ENCODE assay signal across 2 cellular contexts in genomic region chr5:58545912-58546311, GRCh38.
TF ChIP-seq lines count a peak whose summit lies in the region.

No MANE protein-coding gene starts in this region.

TF ChIP-seq in liver, 16 proteins besides CTCF, POLR2A, EP300 and RAD21:
- TF ChIP-seq YY1 (IDR thresholded peaks at IDR 0.05) (no peak), TAF1 (conservative IDR thresholded peaks at IDR 0.05) (no peak), RXRA (IDR thresholded peaks at IDR 0.05) (peak; percentile 84 to 93), SP1 (IDR thresholded peaks at IDR 0.05) (peak; percentile 10), JUND (IDR thresholded peaks at IDR 0.05) (peak; percentile 72 to 84), HNF4A (conservative IDR thresholded peaks at IDR 0.05) (peak in 1 of 2 donors; percentile 23), NR2F2 (IDR thresholded peaks at IDR 0.05) (peak; percentile 60)
- TF ChIP-seq, protein P1, sequence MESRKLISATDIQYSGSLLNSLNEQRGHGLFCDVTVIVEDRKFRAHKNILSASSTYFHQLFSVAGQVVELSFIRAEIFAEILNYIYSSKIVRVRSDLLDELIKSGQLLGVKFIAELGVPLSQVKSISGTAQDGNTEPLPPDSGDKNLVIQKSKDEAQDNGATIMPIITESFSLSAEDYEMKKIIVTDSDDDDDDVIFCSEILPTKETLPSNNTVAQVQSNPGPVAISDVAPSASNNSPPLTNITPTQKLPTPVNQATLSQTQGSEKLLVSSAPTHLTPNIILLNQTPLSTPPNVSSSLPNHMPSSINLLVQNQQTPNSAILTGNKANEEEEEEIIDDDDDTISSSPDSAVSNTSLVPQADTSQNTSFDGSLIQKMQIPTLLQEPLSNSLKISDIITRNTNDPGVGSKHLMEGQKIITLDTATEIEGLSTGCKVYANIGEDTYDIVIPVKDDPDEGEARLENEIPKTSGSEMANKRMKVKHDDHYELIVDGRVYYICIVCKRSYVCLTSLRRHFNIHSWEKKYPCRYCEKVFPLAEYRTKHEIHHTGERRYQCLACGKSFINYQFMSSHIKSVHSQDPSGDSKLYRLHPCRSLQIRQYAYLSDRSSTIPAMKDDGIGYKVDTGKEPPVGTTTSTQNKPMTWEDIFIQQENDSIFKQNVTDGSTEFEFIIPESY (IDR thresholded peaks at IDR 0.05) = no peak
- TF ChIP-seq, protein P2, sequence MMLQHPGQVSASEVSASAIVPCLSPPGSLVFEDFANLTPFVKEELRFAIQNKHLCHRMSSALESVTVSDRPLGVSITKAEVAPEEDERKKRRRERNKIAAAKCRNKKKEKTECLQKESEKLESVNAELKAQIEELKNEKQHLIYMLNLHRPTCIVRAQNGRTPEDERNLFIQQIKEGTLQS (IDR thresholded peaks at IDR 0.05) = peak; percentile 70
TF ChIP-seq in liver: peak in this region for 6.

TF ChIP-seq in HepG2, 621 proteins besides CTCF, POLR2A, EP300 and RAD21:
- TF ChIP-seq ZNF280D (CRISPR knock-in tag; IDR thresholded peaks at IDR 0.05) (no peak), ZNF34 (CRISPR knock-in tag; IDR thresholded peaks at IDR 0.05; ENCODE audit: borderline replicate concordance) (no peak), ZNF143 (CRISPR knock-in tag; IDR thresholded peaks at IDR 0.05) (no peak), GATAD1 (CRISPR knock-in tag; IDR thresholded peaks at IDR 0.05) (no peak), ZMAT3 (CRISPR knock-in tag; conservative IDR thresholded peaks at IDR 0.05) (no peak), HMG20A (CRISPR knock-in tag; IDR thresholded peaks at IDR 0.05; ENCODE audit: borderline replicate concordance) (no peak), SCMH1 (CRISPR knock-in tag; IDR thresholded peaks at IDR 0.05; ENCODE audit: borderline replicate concordance) (no peak), ZNF713 (CRISPR knock-in tag; IDR thresholded peaks at IDR 0.05) (no peak), KDM3A (CRISPR knock-in tag; IDR thresholded peaks at IDR 0.05; ENCODE audit: low read depth) (no peak), RFX5 (IDR thresholded peaks at IDR 0.05; ENCODE audit: low read depth, low read length) (no peak), HIC2 (CRISPR knock-in tag; IDR thresholded peaks at IDR 0.05; ENCODE audit: low read depth) (no peak)
